Comparison of ENCODE assay signal across 15 cellular contexts in the genomic region with DNA sequence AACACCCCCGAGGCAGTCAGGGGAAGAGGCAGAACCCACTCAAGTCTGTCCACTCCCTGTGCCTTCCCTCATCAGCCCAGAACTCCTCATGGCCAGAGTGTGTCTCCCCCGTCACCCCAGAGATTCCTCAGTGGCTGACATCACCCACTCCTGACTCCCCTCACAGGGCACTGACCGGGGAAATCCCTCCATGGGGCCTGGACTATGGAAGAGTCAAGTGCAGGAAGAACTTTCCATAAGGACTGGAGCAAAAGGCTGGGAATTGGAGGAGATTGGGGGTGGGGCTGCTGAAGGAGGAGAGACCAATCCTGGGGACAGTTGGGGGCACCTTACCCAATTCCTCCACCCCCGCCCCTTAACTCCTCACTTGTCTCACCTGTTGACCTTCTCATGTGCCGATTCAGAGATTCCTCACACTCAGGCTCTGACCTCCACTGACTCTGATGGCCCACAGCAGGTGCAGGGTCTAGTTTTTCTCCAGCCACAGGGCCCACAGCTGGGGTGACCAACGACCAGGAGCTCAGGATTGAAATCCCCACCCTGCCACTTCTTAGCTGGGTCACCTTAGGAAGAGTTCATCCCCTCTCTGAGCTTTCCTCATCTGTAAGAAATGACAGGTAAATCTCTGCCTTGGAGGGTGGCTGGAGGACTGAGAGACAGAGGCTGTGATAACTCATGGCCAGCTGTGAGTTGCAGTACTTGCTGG. TPM values are rescaled to one million over a fixed set of nuclear protein-coding genes. Genes with fewer than 3 reads are reported as not detected.
DNase-seq lines count a peak whose midpoint lies in the region; ATAC-seq and TF ChIP-seq lines count a peak whose summit lies in the region.
"Had no signal": no experiment of that assay in that cellular context is flagged by ENCODE, and none has a peak within 500 bp of the region (broad histone marks: within the 10 kb centered on the region; RNA-seq: fewer than 3 reads in every experiment).

No MANE protein-coding gene starts in this region.

- H3K36me3 Mint-ChIP-seq in osteocyte (ENCODE audit: unreplicated experiment), result no peaks in the 10 kb centered on the region

- intact Hi-C loops in heart right ventricle (cut with DNase I), result no loop called here

- H3K4me1 ChIP-seq in adipocyte (ENCODE audit: control insufficient read depth, insufficient read depth, low read length), result peaks cover 37% of the 10 kb centered on the region
- H3K4me1 ChIP-seq in heart right ventricle, result peaks cover 9 to 78% (median 48%) of the 10 kb centered on the region in 9 donors
- H3K4me1 ChIP-seq in upper lobe of left lung, result peaks cover 2 to 13% (median 12%) of the 10 kb centered on the region in 4 donors

- H3K27me3 Mint-ChIP-seq in osteocyte (ENCODE audit: unreplicated experiment), result no peaks in the 10 kb centered on the region

- TF ChIP-seq POLR2A in upper lobe of left lung (IDR thresholded peaks at IDR 0.05), result no peak

- H3K27ac ChIP-seq in heart right ventricle, result peak overlapping the region; percentile 44 to 97 (median 84)
- no peak overlapping the region for H3K27ac ChIP-seq in upper lobe of left lung
- H3K27ac ChIP-seq: SK-N-MC, tibial artery had no signal

- H3K4me1 Mint-ChIP-seq in osteocyte (ENCODE audit: unreplicated experiment), result peaks cover 33% of the 10 kb centered on the region

- TF ChIP-seq CTCF in heart right ventricle (IDR thresholded peaks at IDR 0.05) (no peak), osteocyte (IDR thresholded peaks at IDR 0.05) (no peak), upper lobe of left lung (IDR thresholded peaks at IDR 0.05) (no peak)

- H3K4me3 Mint-ChIP-seq in osteocyte (ENCODE audit: unreplicated experiment), result peak overlapping the region; percentile 80

- H3K36me3 ChIP-seq in adipocyte (ENCODE audit: control insufficient read depth, insufficient read depth, low read length, severe bottlenecking) (no peaks in the 10 kb centered on the region), heart right ventricle (no peaks in the 10 kb centered on the region), upper lobe of left lung (no peaks in the 10 kb centered on the region)
- H3K36me3 ChIP-seq: tibial artery had no signal

- ATAC-seq in heart right ventricle, result peak in 6 of 8 donors; percentile 1 to 20 (median 11)
- ATAC-seq in upper lobe of left lung (ENCODE audit: low FRiP score in 2 of 2), result no peak
- ATAC-seq: GM12878 had no signal

- peak; percentile 72 for DNase-seq in EL
- DNase-seq in adipocyte (ENCODE audit: low read depth), result no peak
- no peak for DNase-seq in heart right ventricle
- no peak for DNase-seq in osteocyte (ENCODE audit: extremely low spot score, unreplicated experiment)
- DNase-seq in GDM1 (lab: John Stamatoyannopoulos, UW), result no peak
- DNase-seq in NCI-H345 treated with DMSO at 0.1 percent for 48 hours (lab: John Stamatoyannopoulos, UW; ENCODE audit: unreplicated experiment), result no peak
- DNase-seq in AG08395 (ENCODE audit: low spot score), result no peak
- DNase-seq in upper lobe of left lung, result no peak
- DNase-seq: activated CD8-positive, alpha-beta memory T cell treated with anti-CD3 and anti-CD28 coated beads for 24 hours; DMS79 treated with DMSO at 0.1 percent for 48 hours; stimulated activated CD4-positive, alpha-beta T cell treated with anti-CD3 and anti-CD28 coated beads, Interleukin-15, amount 100 ng/mL, for 24 hours; tibial artery had no signal

- 35 to 49% methylated on average over 6 of the region's 6 CpGs for WGBS in heart right ventricle, 2 donors
- 73% methylated on average over 6 of the region's 6 CpGs for WGBS in upper lobe of left lung, 2 donors

- H3K9ac ChIP-seq in adipocyte (ENCODE audit: low read length), result peak overlapping the region; percentile 52

- no peak for TF ChIP-seq EP300 in upper lobe of left lung (IDR thresholded peaks at IDR 0.05)

- H3K27me3 ChIP-seq in adipocyte (replicated peaks; ENCODE audit: control insufficient read depth, insufficient read depth, low read length), result no peaks in the 10 kb centered on the region
- H3K27me3 ChIP-seq in heart right ventricle, result no peaks in the 10 kb centered on the region
- H3K27me3 ChIP-seq in upper lobe of left lung, result no peaks in the 10 kb centered on the region
- H3K27me3 ChIP-seq: tibial artery had no signal

- H3K9me3 Mint-ChIP-seq in osteocyte (ENCODE audit: unreplicated experiment), result no peaks in the 10 kb centered on the region

- no peaks in the 10 kb centered on the region for H3K9me3 ChIP-seq in adipocyte (ENCODE audit: control insufficient read depth, low read length)
- H3K9me3 ChIP-seq in heart right ventricle, result no peaks in the 10 kb centered on the region
- H3K9me3 ChIP-seq in upper lobe of left lung, result no peaks in the 10 kb centered on the region
- H3K9me3 ChIP-seq: tibial artery had no signal

- H3K4me3 ChIP-seq in adipocyte (ENCODE audit: low read length), result no peak overlapping the region
- H3K4me3 ChIP-seq in heart right ventricle, result peak overlapping the region in 6 of 10 donors; percentile 29 to 49 (median 46)
- no peak overlapping the region for H3K4me3 ChIP-seq in upper lobe of left lung
- H3K4me3 ChIP-seq: GM12878, SK-N-MC had no signal

- H3K27ac Mint-ChIP-seq in osteocyte (ENCODE audit: unreplicated experiment), result no peak overlapping the region

RNA-seq across cellular contexts. Expression of a gene that starts 0.5 kb away (rescaled TPM):
- 10 to 100 TPM in 5 of 10 donors, 1 to 10 TPM in 5; 1.1 to 17.0 (median 9.1) TPM for total RNA-seq in heart right ventricle
- 1 to 10 TPM in 1 of 2 donors, under 1 TPM in 1; 0.91 to 5.3 TPM for polyA plus RNA-seq in heart right ventricle
- 0.30 and 0.34 TPM in 2 replicates for total RNA-seq in osteocyte
- under 1 TPM in 3 of 6 donors, not detected in 3; under 0.01 to 0.24 (median 0.20) TPM for total RNA-seq in upper lobe of left lung
- total RNA-seq: GM12878, HT1080 had no signal
- polyA plus RNA-seq: GM12878 had no signal

RNA-seq across cellular contexts. Expression of a gene that starts 23.2 kb away (rescaled TPM):
- 10 to 100 TPM in 6 of 10 donors, 1 to 10 TPM in 4; 7.5 to 19.3 (median 12.4) TPM for total RNA-seq in heart right ventricle
- 1 to 10 TPM; 3.4 to 7.1 TPM for polyA plus RNA-seq in heart right ventricle
- 8.4 and 10.4 TPM in 2 replicates for total RNA-seq in osteocyte
- 10 to 100 TPM; 12.6 to 20.1 (median 15.1) TPM for total RNA-seq in upper lobe of left lung

RNA-seq across cellular contexts. Expression of a gene that starts 24.8 kb away (rescaled TPM):
- total RNA-seq in heart right ventricle (10 to 100 TPM in 3 of 10 donors, 1 to 10 TPM in 7; 2.6 to 14.4 (median 8.9) TPM), osteocyte (not detected in 2 replicates), upper lobe of left lung (under 1 TPM in 3 of 6 donors, not detected in 3; 0.09 to 0.27 (median 0.15) TPM)
- 1 to 10 TPM in 1 of 2 donors, under 1 TPM in 1; 0.97 to 3.6 TPM for polyA plus RNA-seq in heart right ventricle
- total RNA-seq: HT1080 had no signal
- polyA plus RNA-seq: GM12878 had no signal

RNA-seq across cellular contexts. Expression of a gene that starts 46.3 kb away (rescaled TPM):
- total RNA-seq in heart right ventricle (100 to 1,000 TPM; 191 to 415 (median 222) TPM), osteocyte (0.21 TPM in 1 of 2 replicates, not detected in the other), upper lobe of left lung (under 1 TPM in 3 of 6 donors, not detected in 3; 0.26 to 0.61 (median 0.34) TPM)
- polyA plus RNA-seq in heart right ventricle, result 100 to 1,000 TPM; 194 to 305 TPM
- total RNA-seq: GM12878, HT1080 had no signal
- polyA plus RNA-seq: GM12878 had no signal

Comparison
In these comparisons a context has a peak if more than half of its experiments do, and no peak if none do; other contexts are left out.
1. H3K4me3 ChIP-seq: peak in heart right ventricle (6 of 10); none in adipocyte (single experiment) and upper lobe of left lung (0 of 4).
2. ATAC-seq: peak in heart right ventricle (6 of 8); none in upper lobe of left lung (0 of 2).
3. H3K27ac ChIP-seq: peak in heart right ventricle (10 of 10); none in upper lobe of left lung (0 of 4).